ENCODE assay signal across 25 cellular contexts in genomic region chr19:33802801-33803200, GRCh38. TPM values are rescaled to one million over a fixed set of nuclear protein-coding genes. Genes with fewer than 3 reads are reported as not detected.
DNase-seq lines count a peak whose midpoint lies in the region; ATAC-seq and TF ChIP-seq lines count a peak whose summit lies in the region.
"Had no signal": no experiment of that assay in that cellular context is flagged by ENCODE, and none has a peak within 500 bp of the region (broad histone marks: within the 10 kb centered on the region; RNA-seq: fewer than 3 reads in every experiment).

No MANE protein-coding gene starts in this region.

- H3K79me1 ChIP-seq in trophoblast cell (ENCODE audit: low read length), result peaks cover 2% of the 10 kb centered on the region

- H3K9me3 Mint-ChIP-seq in neural crest cell, result no peaks in the 10 kb centered on the region
- no peaks in the 10 kb centered on the region for H3K9me3 Mint-ChIP-seq in activated CD4-positive, alpha-beta T cell treated with anti-CD3 and anti-CD28 coated beads, Interleukin-2, amount 10 ng/mL, durations not matched to agents 7 days and 5 days
- H3K9me3 Mint-ChIP-seq: CD8-positive, alpha-beta T cell had no signal

- H3K4me3 Mint-ChIP-seq in neural crest cell, result no peak overlapping the region
- no peak overlapping the region for H3K4me3 Mint-ChIP-seq in activated CD4-positive, alpha-beta T cell treated with anti-CD3 and anti-CD28 coated beads, Interleukin-2, amount 10 ng/mL, durations not matched to agents 7 days and 5 days
- H3K4me3 Mint-ChIP-seq: CD8-positive, alpha-beta T cell had no signal

- peaks cover 10% of the 10 kb centered on the region for H3K36me3 Mint-ChIP-seq in neural crest cell (ENCODE audit: low read depth)
- H3K36me3 Mint-ChIP-seq in activated CD4-positive, alpha-beta T cell treated with anti-CD3 and anti-CD28 coated beads, Interleukin-2, amount 10 ng/mL, durations not matched to agents 7 days and 5 days (ENCODE audit: low read depth), result no peaks in the 10 kb centered on the region
- H3K36me3 Mint-ChIP-seq: CD8-positive, alpha-beta T cell had no signal

- H3K4me1 ChIP-seq in left ventricle myocardium inferior (peaks cover 70% of the 10 kb centered on the region), transverse colon (peaks cover 21 to 33% (median 28%) of the 10 kb centered on the region in 4 donors), trophoblast cell (ENCODE audit: control insufficient read depth in 1 of 2, insufficient read depth in 2 of 2, low read length in 2 of 2) (peaks cover 12 to 13% of the 10 kb centered on the region in 2 experiments)
- H3K4me1 ChIP-seq: Caco-2 had no signal

- no peak for TF ChIP-seq CTCF in left ventricle myocardium inferior (IDR thresholded peaks at IDR 0.05; ENCODE audit: borderline replicate concordance)
- no peak for TF ChIP-seq CTCF in RWPE1 (conservative IDR thresholded peaks at IDR 0.05; ENCODE audit: low read depth)
- TF ChIP-seq CTCF in neural crest cell (conservative IDR thresholded peaks at IDR 0.05), result no peak
- TF ChIP-seq CTCF in transverse colon (IDR thresholded peaks at IDR 0.05), result no peak

- H3K79me2 ChIP-seq in trophoblast cell (ENCODE audit: control insufficient read depth, insufficient read depth, low read length, poor library complexity), result no peaks in the 10 kb centered on the region

- in situ Hi-C loops in transverse colon (cut with MboI; ENCODE audit: low pct_ligation_motif_present in 1 of 4, low pct_unique_long_range_greater_than_20kb in 1 of 4, low sequenced_read_pairs in 3 of 4), result no loop called here

- H3K27me3 Mint-ChIP-seq in neural crest cell (ENCODE audit: low read depth), result peaks cover 6% of the 10 kb centered on the region
- H3K27me3 Mint-ChIP-seq in activated CD4-positive, alpha-beta T cell treated with anti-CD3 and anti-CD28 coated beads, Interleukin-2, amount 10 ng/mL, durations not matched to agents 7 days and 5 days, result peaks cover 13% of the 10 kb centered on the region

- no peak overlapping the region for H4K12ac ChIP-seq in trophoblast cell (ENCODE audit: low read depth, low read length)

- no peak overlapping the region for H3K4me3 ChIP-seq in left ventricle myocardium inferior
- H3K4me3 ChIP-seq in transverse colon, result no peak overlapping the region
- H3K4me3 ChIP-seq in trophoblast cell (ENCODE audit: low read depth, low read length), result no peak overlapping the region
- H3K4me3 ChIP-seq: GM23248, HAP-1, MG63 had no signal

- no peak overlapping the region for H2AFZ ChIP-seq in trophoblast cell (ENCODE audit: insufficient read depth, low read length, poor library complexity)
- H2AFZ ChIP-seq: GM23248 had no signal

- CTCF ChIA-PET in RWPE1 (lab: Yijun Ruan, JAX), result interaction anchor here (1.3 kb wide), 1 partner anchor 196 kb away, joined by 7 read pairs; no protein-coding TSS in a partner anchor
- CTCF ChIA-PET in activated CD4-positive, alpha-beta T cell treated with anti-CD3 and anti-CD28 coated beads, Interleukin-2, amount 10 ng/mL, durations not matched to agents 7 days and 5 days (lab: Charles Lee), result no interaction called here

- no peak for ATAC-seq in Right ventricle myocardium superior (ENCODE audit: poor library complexity)
- ATAC-seq: CD8-positive, alpha-beta T cell; PC-3 had no signal

- WGBS in transverse colon (ENCODE audit: low coverage in 1 of 2), 2 donors, result 83% methylated on average over 1 of the region's 1 CpG; no CpG with 5 or more reads in 1 of the 2 donors
- WGBS in trophoblast cell (ENCODE audit: extremely low coverage, insufficient coverage, insufficient read length), result no CpG with 5 or more reads among the region's 1 CpG

- no peak for TF ChIP-seq POLR2A in transverse colon (IDR thresholded peaks at IDR 0.05)

- H3K9ac ChIP-seq in trophoblast cell (ENCODE audit: low read length), result no peak overlapping the region
- H3K9ac ChIP-seq: GM23248 had no signal

- no peak for TF ChIP-seq EP300 in transverse colon (IDR thresholded peaks at IDR 0.05; ENCODE audit: low read depth)

- intact Hi-C loops in left ventricle myocardium inferior (cut with micrococcal nuclease) (no loop called here), Right ventricle myocardium superior (cut with DNase I) (no loop called here), transverse colon (cut with DNase I; ENCODE audit: low total_unique reads) (no loop called here)

- no peak overlapping the region for H3K4me2 ChIP-seq in trophoblast cell (ENCODE audit: low read length)

- no peak overlapping the region for H3K14ac ChIP-seq in trophoblast cell (ENCODE audit: low read length)

- peak overlapping the region; percentile 12 for H3K27ac Mint-ChIP-seq in neural crest cell (ENCODE audit: unreplicated experiment)
- no peak overlapping the region for H3K27ac Mint-ChIP-seq in activated CD4-positive, alpha-beta T cell treated with anti-CD3 and anti-CD28 coated beads, Interleukin-2, amount 10 ng/mL, durations not matched to agents 7 days and 5 days
- H3K27ac Mint-ChIP-seq: CD8-positive, alpha-beta T cell had no signal

- DNase-seq in left ventricle myocardium inferior (no peak), Right ventricle myocardium superior (no peak), RWPE1 (ENCODE audit: low spot score) (no peak), neural crest cell (ENCODE audit: low read depth, low spot score) (no peak), transverse colon (no peak), H4 (ENCODE audit: low spot score) (no peak), trophoblast cell (no peak)
- no peak for DNase-seq in activated CD4-positive, alpha-beta T cell treated with anti-CD3 and anti-CD28 coated beads, Interleukin-2, amount 10 ng/mL, durations not matched to agents 7 days and 5 days
- DNase-seq: 8988T; C1 segment of cervical spinal cord; Caco-2; CD8-positive, alpha-beta T cell; GM23248; IMR-90; KG1; MG63; NCI-H1105 treated with DMSO at 0.1 percent for 48 hours; NCI-H146; NCI-H2029; NCI-H446; NCI-H524 treated with DMSO at 0.1 percent for 48 hours; NCI-H774; PC-3; SHP77 had no signal

- H3K9me3 ChIP-seq in left ventricle myocardium inferior (replicated peaks), result no peaks in the 10 kb centered on the region
- no peaks in the 10 kb centered on the region for H3K9me3 ChIP-seq in transverse colon
- H3K9me3 ChIP-seq in trophoblast cell (ENCODE audit: insufficient read depth, low read depth, low read length), result peaks cover 3% of the 10 kb centered on the region
- H3K9me3 ChIP-seq: Caco-2, HAP-1, MG63 had no signal

- no peak overlapping the region for H2BK5ac ChIP-seq in trophoblast cell (ENCODE audit: low read depth, low read length, poor library complexity)

- H4K8ac ChIP-seq in trophoblast cell (ENCODE audit: low read depth, low read length), result no peak overlapping the region

- H3K27me3 ChIP-seq in left ventricle myocardium inferior (ENCODE audit: low read depth), result no peaks in the 10 kb centered on the region
- no peaks in the 10 kb centered on the region for H3K27me3 ChIP-seq in transverse colon
- no peaks in the 10 kb centered on the region for H3K27me3 ChIP-seq in trophoblast cell (ENCODE audit: insufficient read depth, low read length)
- H3K27me3 ChIP-seq: MG63 had no signal

- POLR2A ChIA-PET in RWPE1 (lab: Yijun Ruan, JAX; ENCODE audit: low non-redundant PET), result no interaction called here
- POLR2A ChIA-PET in activated CD4-positive, alpha-beta T cell treated with anti-CD3 and anti-CD28 coated beads, Interleukin-2, amount 10 ng/mL, durations not matched to agents 7 days and 5 days (lab: Charles Lee), result no interaction called here

- H2BK120ac ChIP-seq in trophoblast cell (ENCODE audit: insufficient read depth, low read length, poor library complexity), result no peak overlapping the region

- no peak overlapping the region for H2BK12ac ChIP-seq in trophoblast cell (ENCODE audit: low read length)

- H3K4ac ChIP-seq in trophoblast cell (ENCODE audit: low read depth, low read length), result no peak overlapping the region

- H2AK5ac ChIP-seq in trophoblast cell (ENCODE audit: low read length), result no peak overlapping the region

- H3K27ac ChIP-seq in left ventricle myocardium inferior (replicated peaks) (peak overlapping the region; percentile 3), RWPE1 (peak overlapping the region; percentile 77), transverse colon (peak overlapping the region in 3 of 4 donors; percentile 78 to 87 (median 84)), trophoblast cell (ENCODE audit: low read depth, low read length) (no peak overlapping the region)
- H3K27ac ChIP-seq: GM23248 had no signal

- H3K36me3 ChIP-seq in left ventricle myocardium inferior (peaks cover 26% of the 10 kb centered on the region), transverse colon (no peaks in the 10 kb centered on the region), trophoblast cell (ENCODE audit: control insufficient read depth in 1 of 2, insufficient read depth in 2 of 2, low read length in 2 of 2) (peaks cover 58 to 65% of the 10 kb centered on the region in 2 experiments)

- H3K4me1 Mint-ChIP-seq in neural crest cell, result peaks cover 19% of the 10 kb centered on the region
- peaks cover 8% of the 10 kb centered on the region for H3K4me1 Mint-ChIP-seq in activated CD4-positive, alpha-beta T cell treated with anti-CD3 and anti-CD28 coated beads, Interleukin-2, amount 10 ng/mL, durations not matched to agents 7 days and 5 days

- no peak overlapping the region for H3K18ac ChIP-seq in trophoblast cell (ENCODE audit: low read length)

- no peak overlapping the region for H4K91ac ChIP-seq in trophoblast cell (ENCODE audit: low read depth, low read length)

- no peak overlapping the region for H3K23ac ChIP-seq in trophoblast cell (ENCODE audit: low read length)

RNA-seq across cellular contexts. Expression of gene KCTD15, which starts 6.1 kb away (rescaled TPM):
- 9.9 TPM for total RNA-seq in left ventricle myocardium inferior
- 11.0 TPM for total RNA-seq in Right ventricle myocardium superior
- 58.3 and 59.1 TPM in 2 replicates for total RNA-seq in neural crest cell
- total RNA-seq in transverse colon, result 100 to 1,000 TPM in 1 of 4 donors, 10 to 100 TPM in 3; 28.5 to 158 (median 39.2) TPM
- 45.7 and 69.3 TPM in 2 replicates for total RNA-seq in H4 (2014; rRNA removed; shearing (Covaris generic))
- polyA plus RNA-seq in trophoblast cell (2013), result 13.5 and 14.1 TPM in 2 replicates
- total RNA-seq in activated CD4-positive, alpha-beta T cell treated with anti-CD3 and anti-CD28 coated beads, Interleukin-2, amount 10 ng/mL, durations not matched to agents 7 days and 5 days, result 1 to 10 TPM; 1.6 to 2.5 TPM
